ENCODE assay signal across 8 cellular contexts in the genomic region with DNA sequence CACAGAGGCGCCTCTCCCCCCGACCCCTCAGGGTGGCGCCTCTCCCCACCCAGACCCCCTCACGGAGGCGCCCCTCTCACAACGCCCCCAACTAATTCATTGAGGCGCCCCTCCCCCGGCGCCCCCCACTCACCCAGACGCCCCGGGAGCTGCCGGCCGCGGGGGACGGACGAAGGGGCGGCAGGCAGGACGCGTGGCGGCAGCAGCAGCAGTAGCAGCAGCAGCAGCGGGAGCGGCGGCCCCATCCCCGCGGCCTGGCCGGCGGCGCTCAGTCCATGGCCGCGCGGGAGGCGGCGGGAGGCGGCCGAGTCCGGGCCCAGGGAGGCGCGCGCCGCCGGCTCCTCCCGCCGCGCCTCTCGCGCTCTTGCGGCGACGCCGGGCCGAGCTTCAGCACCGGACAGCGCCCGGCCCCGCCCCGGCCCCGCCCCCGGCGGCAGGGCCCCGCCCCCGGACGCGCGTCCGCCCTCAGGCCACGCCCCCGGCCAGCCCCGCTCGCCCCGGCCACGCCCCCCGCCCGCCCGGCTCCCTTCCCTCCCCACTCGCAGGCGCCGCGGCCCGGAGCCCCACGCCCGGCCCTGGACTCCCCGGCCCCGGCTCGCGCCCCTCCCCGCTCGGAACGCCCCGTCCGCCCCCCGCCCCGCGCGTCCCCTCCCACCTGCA.
DNase-seq lines count a peak whose midpoint lies in the region; ATAC-seq lines count a peak whose summit lies in the region.

A gene (minus strand): TSS at position 399 of the 660 bp plus-strand sequence.

- DNase-seq in C1 segment of cervical spinal cord (lab: John Stamatoyannopoulos, UW): peak in 9 of 14 donors; percentile 1 to 60 (median 31)
- peak; percentile 43 for DNase-seq in NCI-H2171 treated with DMSO at 0.1 percent for 48 hours (lab: John Stamatoyannopoulos, UW)
- DNase-seq in activated CD4-positive, alpha-beta T cell treated with anti-CD3 and anti-CD28 coated beads, Interleukin-2, amount 50 U/mL, for 4 hours: peak; percentile 27 to 30
- DNase-seq in effector CD8-positive, alpha-beta T cell (lab: John Stamatoyannopoulos, UW): peak; percentile 35
- peak; percentile 41 for DNase-seq in medulla oblongata (ENCODE audit: extremely low spot score)
- peak; percentile 21 for DNase-seq in stimulated activated CD8-positive, alpha-beta memory T cell treated with anti-CD3 and anti-CD28 coated beads, Interleukin-15, amount 100 ng/mL, for 1 hour (ENCODE audit: low read depth)

- peak; percentile 61 for ATAC-seq in GM21529 (IDR thresholded peaks at IDR 0.05; ENCODE audit: unreplicated experiment)
- ATAC-seq in HG02840 (IDR thresholded peaks at IDR 0.05; ENCODE audit: low FRiP score, unreplicated experiment): no peak
